In genomic region chr4:25939330-25939729, GRCh38 we compare ENCODE assay signal across 17 cellular contexts. TPM values are rescaled to one million over a fixed set of nuclear protein-coding genes. Genes with fewer than 3 reads are reported as not detected.
DNase-seq lines count a peak whose midpoint lies in the region; ATAC-seq, FAIRE-seq and TF ChIP-seq lines count a peak whose summit lies in the region.
"Had no signal": no experiment of that assay in that cellular context is flagged by ENCODE, and none has a peak within 500 bp of the region (broad histone marks: within the 10 kb centered on the region; RNA-seq: fewer than 3 reads in every experiment).

No MANE protein-coding gene starts in this region.

- peak overlapping the region; percentile 82 for H3K27ac Mint-ChIP-seq in activated CD4-positive, alpha-beta memory T cell treated with anti-CD3 and anti-CD28 coated beads for 36 hours
- H3K27ac Mint-ChIP-seq: CD4-positive, alpha-beta T cell; T-cell had no signal

- POLR2A ChIA-PET in activated CD4-positive, alpha-beta memory T cell treated with anti-CD3 and anti-CD28 coated beads for 36 hours (lab: Charles Lee): interaction anchor here (1.1 to 1.5 kb wide), 3 partner anchors 25 to 85 kb away, joined by 3 to 4 read pairs (median 4); partner anchors contain the start of gene SMIM20
- POLR2A ChIA-PET in GM10248 (lab: Yijun Ruan, JAX): no interaction called here

- no peaks in the 10 kb centered on the region for H3K36me3 Mint-ChIP-seq in activated CD4-positive, alpha-beta memory T cell treated with anti-CD3 and anti-CD28 coated beads for 36 hours

- FAIRE-seq in GM12892 (lab: Jason Lieb, UNC) (peak; percentile 70), HTR-8/SVneo (lab: Jason Lieb, UNC) (no peak)
- FAIRE-seq: colon, RCC 7860 had no signal

- TF ChIP-seq CTCF in fibroblast of villous mesenchyme (IDR thresholded peaks at IDR 0.05; ENCODE audit: insufficient read depth, low read depth, low read length) (peak; percentile 9), GM10248 (IDR thresholded peaks at IDR 0.05; ENCODE audit: control extremely low read depth, extremely low read depth, low read depth, missing control alignments) (no peak)

- no peak overlapping the region for H3K4me3 ChIP-seq in fibroblast of villous mesenchyme (ENCODE audit: low read depth, low read length)
- H3K4me3 ChIP-seq: lower lobe of right lung had no signal

- peaks cover 24% of the 10 kb centered on the region for H3K4me1 Mint-ChIP-seq in activated CD4-positive, alpha-beta memory T cell treated with anti-CD3 and anti-CD28 coated beads for 36 hours (ENCODE audit: low read depth)

- H3K9me3 Mint-ChIP-seq in activated CD4-positive, alpha-beta memory T cell treated with anti-CD3 and anti-CD28 coated beads for 36 hours: no peaks in the 10 kb centered on the region
- H3K9me3 Mint-ChIP-seq: CD4-positive, alpha-beta T cell; T-cell had no signal

- H3K27me3 Mint-ChIP-seq in activated CD4-positive, alpha-beta memory T cell treated with anti-CD3 and anti-CD28 coated beads for 36 hours: peaks cover 20% of the 10 kb centered on the region

- no peak overlapping the region for H3K4me3 Mint-ChIP-seq in activated CD4-positive, alpha-beta memory T cell treated with anti-CD3 and anti-CD28 coated beads for 36 hours
- H3K4me3 Mint-ChIP-seq: CD4-positive, alpha-beta T cell; T-cell had no signal

- no peak for ATAC-seq in HG03521 (IDR thresholded peaks at IDR 0.05; ENCODE audit: unreplicated experiment)
- no peak for ATAC-seq in GM19455 (IDR thresholded peaks at IDR 0.05; ENCODE audit: unreplicated experiment)
- ATAC-seq: T-cell had no signal

- CTCF ChIA-PET in activated CD4-positive, alpha-beta memory T cell treated with anti-CD3 and anti-CD28 coated beads for 36 hours (lab: Charles Lee): interaction anchor here (1.0 to 1.2 kb wide), 3 partner anchors 12 to 384 kb away, joined by 3 to 4 read pairs (median 4); no protein-coding TSS in a partner anchor
- CTCF ChIA-PET in GM10248 (lab: Yijun Ruan, JAX): interaction anchor here (1.0 to 2.4 kb wide), 5 partner anchors 11 to 49 kb away, joined by 3 to 13 read pairs (median 10); no protein-coding TSS in a partner anchor

- DNase-seq in CD1c-positive myeloid dendritic cell (ENCODE audit: extremely low spot score) (peak; percentile 21), GM12892 (ENCODE audit: insufficient read length) (no peak), fibroblast of villous mesenchyme (ENCODE audit: low read depth) (no peak), GM10248 (ENCODE audit: extremely low spot score) (no peak), HTR-8/SVneo (ENCODE audit: insufficient read length, low spot score) (no peak)
- no peak for DNase-seq in activated CD4-positive, alpha-beta memory T cell treated with anti-CD3 and anti-CD28 coated beads for 36 hours
- DNase-seq: CD4-positive, alpha-beta T cell; erythroblast; lower lobe of right lung; NCI-H510A; stimulated activated CD4-positive, alpha-beta T cell treated with anti-CD3 and anti-CD28 coated beads, Interleukin-4, amount 100 ng/mL, for 4 hours; stimulated activated naive CD4-positive, alpha-beta T cell; T-cell had no signal

- intact Hi-C loops in activated CD4-positive, alpha-beta memory T cell treated with anti-CD3 and anti-CD28 coated beads for 36 hours (cut with micrococcal nuclease): loop anchor here (1.0 to 5.0 kb wide), 4 partner anchors 79 to 1063 kb away; no protein-coding TSS in a partner anchor

- TF ChIP-seq POLR2A in GM12892 (IDR thresholded peaks at IDR 0.05; ENCODE audit: low read depth, low read length): no peak

RNA-seq across cellular contexts. Expression of gene SMIM20, which starts 25.3 kb away (rescaled TPM):
- 39.1 TPM for polyA plus RNA-seq in GM12892 (2012; ENCODE audit: missing spikeins)
- total RNA-seq in activated CD4-positive, alpha-beta memory T cell treated with anti-CD3 and anti-CD28 coated beads for 36 hours: 10 to 100 TPM; 26.0 to 28.0 TPM
- 23.3 and 24.2 TPM in 2 replicates for total RNA-seq in fibroblast of villous mesenchyme
